Comparison of ENCODE assay signal across 8 cellular contexts in the genomic region with DNA sequence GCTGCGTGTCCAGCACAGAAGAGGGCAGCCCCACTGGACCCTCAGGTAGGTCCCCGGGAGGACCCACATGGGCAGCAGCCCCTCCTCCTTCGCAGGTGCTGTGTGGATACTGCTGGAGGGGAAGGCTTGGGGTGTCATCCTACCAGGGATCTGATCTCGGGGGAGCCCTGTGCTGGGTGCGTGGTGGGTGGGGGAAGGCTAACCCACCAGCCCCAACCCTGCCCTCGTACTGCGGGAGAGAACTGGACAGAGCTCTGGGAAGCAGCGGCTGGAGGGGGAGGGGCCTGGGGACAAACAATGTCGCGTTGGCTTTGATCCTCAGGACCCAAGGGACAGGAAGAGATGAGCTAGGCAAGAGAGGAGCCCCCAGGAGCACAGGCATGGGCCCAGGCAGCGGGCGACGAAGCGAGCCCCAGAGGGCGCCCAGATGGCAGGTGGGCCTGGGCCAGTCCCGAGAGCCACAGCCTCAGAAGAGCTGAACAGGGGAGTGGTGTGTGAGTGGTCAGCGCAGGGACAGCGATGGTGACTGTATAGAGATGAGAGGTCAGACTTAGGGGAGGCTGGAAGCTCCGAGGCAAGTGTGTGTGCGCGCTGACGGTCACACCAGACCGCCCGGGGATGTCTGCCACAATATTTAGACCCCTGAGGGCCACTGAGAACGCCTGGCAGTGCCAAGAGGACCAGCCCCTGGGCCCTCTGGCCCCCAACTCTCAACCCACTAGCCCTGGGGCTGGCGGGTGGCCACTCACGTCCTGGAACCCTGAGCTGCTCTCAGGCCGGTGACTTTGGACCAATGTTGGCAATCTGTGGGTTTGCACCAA. TPM values are rescaled to one million over a fixed set of nuclear protein-coding genes. Genes with fewer than 3 reads are reported as not detected.
DNase-seq lines count a peak whose midpoint lies in the region; ATAC-seq and TF ChIP-seq lines count a peak whose summit lies in the region.

No MANE protein-coding gene starts in this region.

- peak overlapping the region; percentile 88 to 98 (median 97); a peak in 19 of 22 replicates for H3K27ac ChIP-seq in BLaER1 treated with 17β-estradiol and CSF1 and Interleukin-3, amounts not matched to agents 10 nM and 100 nM
- H3K27ac ChIP-seq in OCI-LY1 (ENCODE audit: low read depth, low read length, poor library complexity, severe bottlenecking): no peak overlapping the region

- H3F3A ChIP-seq in OCI-LY1 (ENCODE audit: insufficient read depth, low read length): 0 out of 2 replicates have a peak, but pooled peaks cover 3% of the 10 kb centered on the region

- H3K27ac Mint-ChIP-seq in endothelial cell (ENCODE audit: unreplicated experiment): no peak overlapping the region
- H3K27ac Mint-ChIP-seq in neural crest cell (ENCODE audit: unreplicated experiment): no peak overlapping the region

- H2AFZ ChIP-seq in OCI-LY1 (ENCODE audit: low read length): no peak overlapping the region

- peaks cover 49 to 79% (median 64%) of the 10 kb centered on the region in 10 experiments for H3K4me1 ChIP-seq in BLaER1 treated with 17β-estradiol and CSF1 and Interleukin-3, amounts not matched to agents 10 nM and 100 nM
- peaks cover 19% of the 10 kb centered on the region for H3K4me1 ChIP-seq in OCI-LY1 (ENCODE audit: insufficient read depth, low read length, severe bottlenecking)

- ATAC-seq in GM18867 (IDR thresholded peaks at IDR 0.05; ENCODE audit: unreplicated experiment): no peak

- H3K36me3 Mint-ChIP-seq in endothelial cell (ENCODE audit: low read depth, unreplicated experiment) (peaks cover 8% of the 10 kb centered on the region), neural crest cell (ENCODE audit: low read depth) (no peaks in the 10 kb centered on the region)

- H3K4me3 ChIP-seq in BLaER1 treated with 17β-estradiol and CSF1 and Interleukin-3, amounts not matched to agents 10 nM and 100 nM: peak overlapping the region; percentile 78 to 98 (median 90)
- H3K4me3 ChIP-seq in OCI-LY1 (ENCODE audit: low read depth, low read length, poor library complexity, severe bottlenecking): peak overlapping the region; percentile 96

- H4K20me1 ChIP-seq in BLaER1 treated with 17β-estradiol and CSF1 and Interleukin-3, amounts not matched to agents 10 nM and 100 nM: peaks cover 30 to 44% (median 33%) of the 10 kb centered on the region in 11 experiments
- H4K20me1 ChIP-seq in OCI-LY1 (ENCODE audit: insufficient read depth, low read length): no peaks in the 10 kb centered on the region

- TF ChIP-seq CTCF in OCI-LY1 (IDR thresholded peaks at IDR 0.05; ENCODE audit: low read length): no peak
- TF ChIP-seq CTCF in endothelial cell (IDR thresholded peaks at IDR 0.05; ENCODE audit: unreplicated experiment): no peak
- no peak for TF ChIP-seq CTCF in neural crest cell (conservative IDR thresholded peaks at IDR 0.05)

- H3K36me3 ChIP-seq in BLaER1 treated with 17β-estradiol and CSF1 and Interleukin-3, amounts not matched to agents 10 nM and 100 nM: peaks cover 12 to 27% (median 23%) of the 10 kb centered on the region in 11 experiments
- peaks cover 26% of the 10 kb centered on the region for H3K36me3 ChIP-seq in OCI-LY1 (ENCODE audit: insufficient read depth, low read length)

- no peaks in the 10 kb centered on the region for H3K79me2 ChIP-seq in OCI-LY1 (ENCODE audit: insufficient read depth, low read length)

- H3K9me2 ChIP-seq in OCI-LY1 (ENCODE audit: low read depth, low read length): no peaks in the 10 kb centered on the region

- H3K4me3 Mint-ChIP-seq in endothelial cell (ENCODE audit: unreplicated experiment): peak overlapping the region; percentile 81
- peak overlapping the region; percentile 76 for H3K4me3 Mint-ChIP-seq in neural crest cell

- peak overlapping the region; percentile 97 to 100 (median 98) for H3K4me2 ChIP-seq in BLaER1 treated with 17β-estradiol and CSF1 and Interleukin-3, amounts not matched to agents 10 nM and 100 nM
- H3K4me2 ChIP-seq in OCI-LY1 (ENCODE audit: low read length): peak overlapping the region; percentile 79

- DNase-seq in endothelial cell (ENCODE audit: low spot score) (no peak), neural crest cell (ENCODE audit: low read depth, low spot score) (no peak), putamen (ENCODE audit: low spot score) (no peak), NCI-H446 treated with DMSO at 0.1 percent for 48 hours (lab: John Stamatoyannopoulos, UW) (no peak), retina (no peak)

- H3K4me1 Mint-ChIP-seq in endothelial cell (ENCODE audit: unreplicated experiment) (peaks cover 22% of the 10 kb centered on the region), neural crest cell (peaks cover 6% of the 10 kb centered on the region)

- no peaks in the 10 kb centered on the region for H3K9me3 ChIP-seq in BLaER1 treated with 17β-estradiol and CSF1 and Interleukin-3, amounts not matched to agents 10 nM and 100 nM (replicated peaks in 1 of 11)
- H3K9me3 ChIP-seq in OCI-LY1 (ENCODE audit: low read length): no peaks in the 10 kb centered on the region

- no peaks in the 10 kb centered on the region for H3K27me3 ChIP-seq in BLaER1 treated with 17β-estradiol and CSF1 and Interleukin-3, amounts not matched to agents 10 nM and 100 nM
- no peaks in the 10 kb centered on the region for H3K27me3 ChIP-seq in OCI-LY1 (ENCODE audit: insufficient read depth, low read length)

- peak overlapping the region; percentile 81 to 95 (median 94) for H3K9ac ChIP-seq in BLaER1 treated with 17β-estradiol and CSF1 and Interleukin-3, amounts not matched to agents 10 nM and 100 nM
- peak overlapping the region; percentile 71 for H3K9ac ChIP-seq in OCI-LY1 (ENCODE audit: low read length)

- H3K27me3 Mint-ChIP-seq in endothelial cell (ENCODE audit: unreplicated experiment): peaks cover 11% of the 10 kb centered on the region
- H3K27me3 Mint-ChIP-seq in neural crest cell (ENCODE audit: low read depth): no peaks in the 10 kb centered on the region

- H3K9me3 Mint-ChIP-seq in endothelial cell (ENCODE audit: unreplicated experiment) (no peaks in the 10 kb centered on the region), neural crest cell (no peaks in the 10 kb centered on the region)

RNA-seq across cellular contexts. Expression of gene PIM3, which starts 1.4 kb away (rescaled TPM):
- total RNA-seq in endothelial cell (ENCODE audit: unreplicated experiment) (112 TPM), neural crest cell (29.9 and 31.0 TPM in 2 replicates)

RNA-seq across cellular contexts. Expression of gene CRELD2, which starts 40.7 kb away (rescaled TPM):
- total RNA-seq in endothelial cell (ENCODE audit: unreplicated experiment): 207 TPM
- 39.6 and 43.8 TPM in 2 replicates for total RNA-seq in neural crest cell

RNA-seq across cellular contexts. Expression of gene ALG12, which starts 40.9 kb away (rescaled TPM):
- 23.2 TPM for total RNA-seq in endothelial cell (ENCODE audit: unreplicated experiment)
- total RNA-seq in neural crest cell: 21.2 and 24.7 TPM in 2 replicates

RNA-seq across cellular contexts. Expression of gene IL17REL, which starts 53.4 kb away (rescaled TPM):
- total RNA-seq in endothelial cell (ENCODE audit: unreplicated experiment) (0.15 TPM), neural crest cell (0.07 TPM in 1 of 2 replicates, not detected in the other)
